27 cellular contexts compared by ENCODE assay signal in genomic region chr17:6172642-6173330, GRCh38.
"Had no signal": no experiment of that assay in that cellular context is flagged by ENCODE, and none has a peak within 500 bp of the region (broad histone marks: within the 10 kb centered on the region; RNA-seq: fewer than 3 reads in every experiment).

No MANE protein-coding gene starts in this region.

- H3K27ac Mint-ChIP-seq: activated naive CD8-positive, alpha-beta T cell; immature natural killer cell; nephron had no signal

- H3K4me1 ChIP-seq: body of pancreas, lower lobe of right lung, pancreas, prostate gland, right atrium auricular region, suprapubic skin, tibial nerve had no signal

- H3K4me3 ChIP-seq: body of pancreas, coronary artery, lower lobe of right lung, mucosa of descending colon, pancreas, prostate gland, right atrium auricular region, suprapubic skin, tibial nerve had no signal

- H3K36me3 Mint-ChIP-seq: activated naive CD8-positive, alpha-beta T cell; immature natural killer cell had no signal

- H3K9me3 ChIP-seq: body of pancreas, lower lobe of right lung, mucosa of descending colon, pancreas, prostate gland, right atrium auricular region, suprapubic skin, tibial nerve had no signal

- H3K27ac ChIP-seq: body of pancreas, coronary artery, lower lobe of right lung, pancreas, prostate gland, right atrium auricular region, suprapubic skin, tibial nerve had no signal

- H3K4me3 Mint-ChIP-seq: activated naive CD8-positive, alpha-beta T cell; immature natural killer cell; nephron had no signal

- ATAC-seq: activated CD4-positive, CD25-positive, alpha-beta regulatory T cell treated with anti-CD3 and anti-CD28 coated beads, Interleukin-2, amount 50 U/mL, for 24 hours; body of pancreas; esophagus mucosa; lower lobe of right lung; mucosa of descending colon; pancreas had no signal

- H3K9me3 Mint-ChIP-seq: immature natural killer cell had no signal

- H3K27me3 ChIP-seq: body of pancreas, pancreas, right atrium auricular region, tibial nerve had no signal

- H3K36me3 ChIP-seq: lower lobe of right lung, pancreas, prostate gland, right atrium auricular region, suprapubic skin, tibial nerve had no signal

- DNase-seq: activated CD4-positive, alpha-beta T cell treated with anti-CD3 and anti-CD28 coated beads for 48 hours; activated CD4-positive, alpha-beta T cell treated with anti-CD3 and anti-CD28 coated beads, Interleukin-2, amount 50 U/mL, for 48 hours; activated CD8-positive, alpha-beta memory T cell treated with anti-CD3 and anti-CD28 coated beads for 24 hours; activated effector memory CD4-positive, alpha-beta T cell treated with Interleukin-2 at 50 U/mL for 16 hours; activated naive CD4-positive, alpha-beta T cell treated with Interleukin-2 at 50 U/mL for 16 hours; aorta; body of pancreas; foreskin fibroblast; head of caudate nucleus; hippocampal formation; immature natural killer cell; lower lobe of right lung; mesenchymal stem cell; mucosa of descending colon; nucleus accumbens; pancreas; stimulated activated CD4-positive, alpha-beta T cell treated with anti-CD3 and anti-CD28 coated beads, Interleukin-15, amount 100 ng/mL, for 24 hours; stimulated activated naive CD4-positive, alpha-beta T cell had no signal
